ENCODE assay signal across 9 cellular contexts in genomic region chr1:19661721-19662228, GRCh38. TPM values are rescaled to one million over a fixed set of nuclear protein-coding genes. Genes with fewer than 3 reads are reported as not detected.
DNase-seq lines count a peak whose midpoint lies in the region; ATAC-seq, FAIRE-seq and TF ChIP-seq lines count a peak whose summit lies in the region.
"Had no signal": no experiment of that assay in that cellular context is flagged by ENCODE, and none has a peak within 500 bp of the region (broad histone marks: within the 10 kb centered on the region; RNA-seq: fewer than 3 reads in every experiment).

No MANE protein-coding gene starts in this region.

- H3K9ac ChIP-seq in kidney (ENCODE audit: low read length in 2 of 2), result no peak overlapping the region

- H3K27me3 Mint-ChIP-seq in activated naive CD4-positive, alpha-beta T cell treated with anti-CD3 and anti-CD28 coated beads, Interleukin-2, amount 10 ng/mL, durations not matched to agents 7 days and 5 days, result peaks cover 60% of the 10 kb centered on the region
- peaks cover 59% of the 10 kb centered on the region for H3K27me3 Mint-ChIP-seq in type B pancreatic cell

- intact Hi-C loops in kidney (cut with DNase I), result no loop called here

- CTCF ChIA-PET in activated naive CD4-positive, alpha-beta T cell treated with anti-CD3 and anti-CD28 coated beads, Interleukin-2, amount 10 ng/mL, durations not matched to agents 7 days and 5 days (lab: Charles Lee), result interaction anchor here (0.7 to 4.6 kb wide), 29 partner anchors 8 to 489 kb away, joined by 3 to 84 read pairs (median 3); no protein-coding TSS in a partner anchor

- H3K9me3 ChIP-seq in kidney (ENCODE audit: control insufficient read depth in 1 of 2, low read length in 2 of 2), result no peaks in the 10 kb centered on the region

- no peaks in the 10 kb centered on the region for H3K4me1 ChIP-seq in kidney (ENCODE audit: control insufficient read depth in 1 of 2, insufficient read depth in 1 of 2, low read depth in 1 of 2, low read length in 2 of 2)

- ATAC-seq in GM18873 (IDR thresholded peaks at IDR 0.05; ENCODE audit: low FRiP score, unreplicated experiment), result no peak
- ATAC-seq in HG03108 (IDR thresholded peaks at IDR 0.05; ENCODE audit: unreplicated experiment), result no peak

- no peaks in the 10 kb centered on the region for H3K36me3 ChIP-seq in kidney (ENCODE audit: control insufficient read depth in 1 of 2, insufficient read depth in 2 of 2, low read length in 2 of 2)

- peak; percentile 49 for FAIRE-seq in kidney (lab: Jason Lieb, UNC)

- H3K36me3 Mint-ChIP-seq in activated naive CD4-positive, alpha-beta T cell treated with anti-CD3 and anti-CD28 coated beads, Interleukin-2, amount 10 ng/mL, durations not matched to agents 7 days and 5 days, result no peaks in the 10 kb centered on the region
- H3K36me3 Mint-ChIP-seq in type B pancreatic cell, result no peaks in the 10 kb centered on the region

- H3K9me3 Mint-ChIP-seq in activated naive CD4-positive, alpha-beta T cell treated with anti-CD3 and anti-CD28 coated beads, Interleukin-2, amount 10 ng/mL, durations not matched to agents 7 days and 5 days, result no peaks in the 10 kb centered on the region
- no peaks in the 10 kb centered on the region for H3K9me3 Mint-ChIP-seq in type B pancreatic cell
- H3K9me3 Mint-ChIP-seq: stimulated activated naive CD8-positive, alpha-beta T cell treated with anti-CD3 and anti-CD28 coated beads, Interleukin-15, Interleukin-2, amounts not matched to agents 100 ng/mL and 50 ng/mL, for 24 hours had no signal

- H3K4me3 Mint-ChIP-seq in activated naive CD4-positive, alpha-beta T cell treated with anti-CD3 and anti-CD28 coated beads, Interleukin-2, amount 10 ng/mL, durations not matched to agents 7 days and 5 days, result no peak overlapping the region
- no peak overlapping the region for H3K4me3 Mint-ChIP-seq in type B pancreatic cell
- H3K4me3 Mint-ChIP-seq: stimulated activated naive CD8-positive, alpha-beta T cell treated with anti-CD3 and anti-CD28 coated beads, Interleukin-15, Interleukin-2, amounts not matched to agents 100 ng/mL and 50 ng/mL, for 24 hours had no signal

- H3K4me1 Mint-ChIP-seq in activated naive CD4-positive, alpha-beta T cell treated with anti-CD3 and anti-CD28 coated beads, Interleukin-2, amount 10 ng/mL, durations not matched to agents 7 days and 5 days, result peaks cover 28% of the 10 kb centered on the region
- peaks cover 6% of the 10 kb centered on the region for H3K4me1 Mint-ChIP-seq in type B pancreatic cell (ENCODE audit: unreplicated experiment)

- no peak overlapping the region for H3K27ac ChIP-seq in kidney (ENCODE audit: low read depth in 2 of 2, low read length in 2 of 2)

- DNase-seq in stimulated activated CD4-positive, alpha-beta T cell treated with anti-CD3 and anti-CD28 coated beads, Interleukin-2, amount 100 ng/mL, for 24 hours, result peak; percentile 56 to 58
- no peak for DNase-seq in stimulated activated CD4-positive, alpha-beta T cell treated with anti-CD3 and anti-CD28 coated beads, Interleukin-1b, Interleukin-23, amount 100 ng/mL, for 48 hours
- peak; percentile 28 for DNase-seq in NCI-H345 treated with DMSO at 0.1 percent for 48 hours (lab: John Stamatoyannopoulos, UW; ENCODE audit: unreplicated experiment)
- peak; percentile 61 for DNase-seq in activated naive CD4-positive, alpha-beta T cell treated with anti-CD3 and anti-CD28 coated beads, Interleukin-2, amount 10 ng/mL, durations not matched to agents 7 days and 5 days
- no peak for DNase-seq in kidney
- no peak for DNase-seq in type B pancreatic cell (ENCODE audit: extremely low spot score, unreplicated experiment)

- H3K4me3 ChIP-seq in kidney (ENCODE audit: low read length in 2 of 2), result no peak overlapping the region

- no peak overlapping the region for H3K27ac Mint-ChIP-seq in activated naive CD4-positive, alpha-beta T cell treated with anti-CD3 and anti-CD28 coated beads, Interleukin-2, amount 10 ng/mL, durations not matched to agents 7 days and 5 days
- H3K27ac Mint-ChIP-seq in type B pancreatic cell, result no peak overlapping the region
- H3K27ac Mint-ChIP-seq: stimulated activated naive CD8-positive, alpha-beta T cell treated with anti-CD3 and anti-CD28 coated beads, Interleukin-15, Interleukin-2, amounts not matched to agents 100 ng/mL and 50 ng/mL, for 24 hours had no signal

- TF ChIP-seq CTCF in kidney (IDR thresholded peaks at IDR 0.05; ENCODE audit: borderline replicate concordance, extremely low read depth, insufficient read depth), result peak; percentile 62
- peak; percentile 88 for TF ChIP-seq CTCF in type B pancreatic cell (conservative IDR thresholded peaks at IDR 0.05)

RNA-seq across cellular contexts. Expression of gene HTR6, which starts 2.9 kb away (rescaled TPM):
- not detected for total RNA-seq in kidney
- polyA plus RNA-seq in kidney (ENCODE audit: insufficient read depth, low read depth, low replicate concordance), result not detected
- not detected in 2 replicates for total RNA-seq in type B pancreatic cell (ENCODE audit: low replicate concordance)

RNA-seq across cellular contexts. Expression of gene NBL1, which starts 17.7 kb away (rescaled TPM):
- total RNA-seq in kidney (141 TPM), type B pancreatic cell (ENCODE audit: low replicate concordance) (69.9 and 142 TPM in 2 replicates)
- 47.4 TPM for polyA plus RNA-seq in kidney (ENCODE audit: insufficient read depth, low read depth, low replicate concordance)

Comparison
In these comparisons a context has a peak if more than half of its experiments do, and no peak if none do; other contexts are left out.
1. DNase-seq: peak in stimulated activated CD4-positive, alpha-beta T cell treated with anti-CD3 and anti-CD28 coated beads, Interleukin-2, amount 100 ng/mL, for 24 hours (2 of 2), NCI-H345 treated with DMSO at 0.1 percent for 48 hours (single experiment) and activated naive CD4-positive, alpha-beta T cell treated with anti-CD3 and anti-CD28 coated beads, Interleukin-2, amount 10 ng/mL, durations not matched to agents 7 days and 5 days (single experiment); none in stimulated activated CD4-positive, alpha-beta T cell treated with anti-CD3 and anti-CD28 coated beads, Interleukin-1b, Interleukin-23, amount 100 ng/mL, for 48 hours (single experiment), kidney (single experiment) and type B pancreatic cell (single experiment).